8 cellular contexts compared by ENCODE assay signal in genomic region chr3:47324278-47324865, GRCh38. TPM values are rescaled to one million over a fixed set of nuclear protein-coding genes. Genes with fewer than 3 reads are reported as not detected.
DNase-seq lines count a peak whose midpoint lies in the region; ATAC-seq and TF ChIP-seq lines count a peak whose summit lies in the region.

No MANE protein-coding gene starts in this region.

- H3K27me3 ChIP-seq in cardiac muscle cell: no peaks in the 10 kb centered on the region

- no peak overlapping the region for H3K4me3 ChIP-seq in Jurkat, Clone E6-1 (ENCODE audit: low read length)
- no peak overlapping the region for H3K4me3 ChIP-seq in cardiac muscle cell

- POLR2A ChIA-PET in activated naive CD8-positive, alpha-beta T cell treated with anti-CD3 and anti-CD28 coated beads, Interleukin-2, amount 10 ng/mL, durations not matched to agents 7 days and 5 days (lab: Charles Lee): interaction anchor here (0.6 to 1.2 kb wide), 5 partner anchors 10 to 160 kb away, joined by 3 to 4 read pairs (median 3); partner anchors contain the start of genes KLHL18 and SETD2

- H3K9me3 Mint-ChIP-seq in activated naive CD8-positive, alpha-beta T cell treated with anti-CD3 and anti-CD28 coated beads, Interleukin-2, amount 10 ng/mL, durations not matched to agents 7 days and 5 days: no peaks in the 10 kb centered on the region
- no peaks in the 10 kb centered on the region for H3K9me3 Mint-ChIP-seq in progenitor cell of endocrine pancreas (ENCODE audit: low read depth)

- H3K4me1 ChIP-seq in cardiac muscle cell (ENCODE audit: low read depth): peaks cover 9% of the 10 kb centered on the region

- H3K4me1 Mint-ChIP-seq in activated naive CD8-positive, alpha-beta T cell treated with anti-CD3 and anti-CD28 coated beads, Interleukin-2, amount 10 ng/mL, durations not matched to agents 7 days and 5 days: peaks cover 6% of the 10 kb centered on the region
- H3K4me1 Mint-ChIP-seq in progenitor cell of endocrine pancreas (ENCODE audit: low read depth): no peaks in the 10 kb centered on the region

- TF ChIP-seq CTCF in cardiac muscle cell (IDR thresholded peaks at IDR 0.05; ENCODE audit: low read depth, low read length): peak; percentile 70
- peak; percentile 73 for TF ChIP-seq CTCF in progenitor cell of endocrine pancreas (IDR thresholded peaks at IDR 0.05; ENCODE audit: unreplicated experiment)

- peak; percentile 46 for ATAC-seq in activated naive CD8-positive, alpha-beta T cell treated with anti-CD3 and anti-CD28 coated beads, Interleukin-2, amount 10 ng/mL, durations not matched to agents 7 days and 5 days (ENCODE audit: low read depth)
- ATAC-seq in HG03520 (IDR thresholded peaks at IDR 0.05; ENCODE audit: unreplicated experiment): no peak
- ATAC-seq in HG03432 (IDR thresholded peaks at IDR 0.05; ENCODE audit: unreplicated experiment): no peak

- H3K4me3 Mint-ChIP-seq in activated naive CD8-positive, alpha-beta T cell treated with anti-CD3 and anti-CD28 coated beads, Interleukin-2, amount 10 ng/mL, durations not matched to agents 7 days and 5 days: no peak overlapping the region
- H3K4me3 Mint-ChIP-seq in progenitor cell of endocrine pancreas (ENCODE audit: low read depth): no peak overlapping the region

- peaks cover 2% of the 10 kb centered on the region for H3K36me3 Mint-ChIP-seq in activated naive CD8-positive, alpha-beta T cell treated with anti-CD3 and anti-CD28 coated beads, Interleukin-2, amount 10 ng/mL, durations not matched to agents 7 days and 5 days
- peaks cover 19% of the 10 kb centered on the region for H3K36me3 Mint-ChIP-seq in progenitor cell of endocrine pancreas (ENCODE audit: insufficient read depth)

- no peaks in the 10 kb centered on the region for H3K27me3 Mint-ChIP-seq in activated naive CD8-positive, alpha-beta T cell treated with anti-CD3 and anti-CD28 coated beads, Interleukin-2, amount 10 ng/mL, durations not matched to agents 7 days and 5 days
- no peaks in the 10 kb centered on the region for H3K27me3 Mint-ChIP-seq in progenitor cell of endocrine pancreas

- H3K9me3 ChIP-seq in cardiac muscle cell (ENCODE audit: low read depth): no peaks in the 10 kb centered on the region

- H3K27ac Mint-ChIP-seq in activated naive CD8-positive, alpha-beta T cell treated with anti-CD3 and anti-CD28 coated beads, Interleukin-2, amount 10 ng/mL, durations not matched to agents 7 days and 5 days: no peak overlapping the region
- no peak overlapping the region for H3K27ac Mint-ChIP-seq in progenitor cell of endocrine pancreas

- peaks cover 31% of the 10 kb centered on the region for H3K36me3 ChIP-seq in cardiac muscle cell

- DNase-seq in DMS53 treated with DMSO at 0.1 percent for 48 hours (lab: John Stamatoyannopoulos, UW; ENCODE audit: unreplicated experiment): peak; percentile 29
- peak; percentile 44 for DNase-seq in Jurkat, Clone E6-1 (ENCODE audit: low read depth, low spot score)
- peak; percentile 47 for DNase-seq in SK-N-DZ (ENCODE audit: low spot score)
- DNase-seq in activated naive CD8-positive, alpha-beta T cell treated with anti-CD3 and anti-CD28 coated beads, Interleukin-2, amount 10 ng/mL, durations not matched to agents 7 days and 5 days: no peak
- peak; percentile 82 to 90 for DNase-seq in cardiac muscle cell (ENCODE audit: low read depth in 1 of 2, low spot score in 1 of 2)
- DNase-seq in progenitor cell of endocrine pancreas (ENCODE audit: low spot score, unreplicated experiment): peak; percentile 42

- H3K27ac ChIP-seq in cardiac muscle cell: no peak overlapping the region

RNA-seq across cellular contexts. Expression of gene KLHL18, which starts 41.6 kb away (rescaled TPM):
- polyA plus RNA-seq in Jurkat, Clone E6-1 (2012; ENCODE audit: insufficient read depth, insufficient read length): 11.6 TPM
- polyA plus RNA-seq in SK-N-DZ (2014; cell fraction: cytosol; rRNA removed): 11.8 and 23.9 TPM in 2 replicates
- polyA plus RNA-seq in SK-N-DZ (2014; cell fraction: nucleus; rRNA removed): 10.5 and 15.3 TPM in 2 replicates
- total RNA-seq in activated naive CD8-positive, alpha-beta T cell treated with anti-CD3 and anti-CD28 coated beads, Interleukin-2, amount 10 ng/mL, durations not matched to agents 7 days and 5 days: 10 to 100 TPM; 23.1 to 23.5 TPM
- total RNA-seq in cardiac muscle cell (12.5 and 14.8 TPM in 2 replicates), progenitor cell of endocrine pancreas (30.7 and 33.6 TPM in 2 replicates)
- polyA plus RNA-seq in cardiac muscle cell: 15.9 and 20.0 TPM in 2 replicates

RNA-seq across cellular contexts. Expression of gene KIF9, which starts 41.8 kb away (rescaled TPM):
- 21.0 TPM for polyA plus RNA-seq in Jurkat, Clone E6-1 (2012; ENCODE audit: insufficient read depth, insufficient read length)
- 4.1 and 5.2 TPM in 2 replicates for polyA plus RNA-seq in SK-N-DZ (2014; cell fraction: cytosol; rRNA removed)
- polyA plus RNA-seq in SK-N-DZ (2014; cell fraction: nucleus; rRNA removed): 6.9 and 9.3 TPM in 2 replicates
- total RNA-seq in activated naive CD8-positive, alpha-beta T cell treated with anti-CD3 and anti-CD28 coated beads, Interleukin-2, amount 10 ng/mL, durations not matched to agents 7 days and 5 days: 1 to 10 TPM; 4.5 TPM
- 10.8 and 14.7 TPM in 2 replicates for total RNA-seq in cardiac muscle cell
- 9.8 and 13.2 TPM in 2 replicates for polyA plus RNA-seq in cardiac muscle cell
- total RNA-seq in progenitor cell of endocrine pancreas: 14.2 and 16.9 TPM in 2 replicates

RNA-seq across cellular contexts. Expression of gene PTPN23, which starts 56.4 kb away (rescaled TPM):
- polyA plus RNA-seq in Jurkat, Clone E6-1 (2012; ENCODE audit: insufficient read depth, insufficient read length): 22.3 TPM
- polyA plus RNA-seq in SK-N-DZ (2014; cell fraction: cytosol; rRNA removed): 9.1 and 9.9 TPM in 2 replicates
- polyA plus RNA-seq in SK-N-DZ (2014; cell fraction: nucleus; rRNA removed): 9.2 and 16.5 TPM in 2 replicates
- 10 to 100 TPM; 36.6 to 42.6 TPM for total RNA-seq in activated naive CD8-positive, alpha-beta T cell treated with anti-CD3 and anti-CD28 coated beads, Interleukin-2, amount 10 ng/mL, durations not matched to agents 7 days and 5 days
- 10.7 and 18.7 TPM in 2 replicates for total RNA-seq in cardiac muscle cell
- 17.1 and 17.4 TPM in 2 replicates for polyA plus RNA-seq in cardiac muscle cell
- 68.7 and 71.4 TPM in 2 replicates for total RNA-seq in progenitor cell of endocrine pancreas
